ENCODE assay signal across 8 cellular contexts in the genomic region with DNA sequence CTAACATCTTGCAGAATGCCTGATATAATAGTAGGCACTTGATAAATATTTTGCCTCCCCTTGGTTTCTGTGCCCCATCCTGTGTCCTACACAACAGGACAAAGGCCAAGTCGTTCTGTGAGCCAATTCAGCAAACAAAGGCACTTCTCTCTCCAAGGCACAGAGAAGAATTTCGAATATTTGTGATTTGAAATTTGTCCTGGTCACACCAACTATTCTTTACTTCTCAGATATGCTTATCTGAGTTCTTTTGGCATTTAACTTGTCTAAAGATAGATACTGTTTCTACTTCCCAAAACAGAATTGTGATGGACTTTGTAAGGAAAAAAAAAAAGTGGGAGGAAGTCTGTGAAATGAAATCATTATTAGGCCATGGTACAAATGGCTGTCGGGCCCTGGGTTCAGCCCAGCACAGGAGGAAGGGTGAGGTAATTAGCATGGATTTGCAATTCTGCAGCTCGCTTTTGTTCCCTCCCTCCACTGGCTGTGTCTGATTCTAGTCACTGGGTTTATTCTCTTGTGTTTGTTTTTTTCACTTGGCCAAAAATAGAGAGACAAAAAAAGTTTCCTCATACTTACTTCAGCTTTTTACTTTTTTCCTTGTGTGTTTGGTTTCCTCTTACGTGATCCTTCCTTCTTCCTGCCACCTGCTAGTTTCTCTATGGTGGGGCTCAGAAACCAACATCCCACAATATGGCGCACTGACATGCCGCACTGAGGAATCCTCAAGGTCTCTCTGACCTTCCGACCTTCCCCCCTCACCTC.
A peak's percentile ranks its signal among the peaks of the same experiment; 100 is the strongest.
DNase-seq lines count a peak whose midpoint lies in the region; ATAC-seq and TF ChIP-seq lines count a peak whose summit lies in the region.

No MANE protein-coding gene starts in this region.

- H3K27ac Mint-ChIP-seq in H9: peak overlapping the region; percentile 29 to 94 (median 57)
- H3K27ac Mint-ChIP-seq in activated B cell treated with CpG ODN at 0.5 μM for 24 hours: peak overlapping the region; percentile 78

- H3K4me1 ChIP-seq in H9 (ENCODE audit: insufficient read depth, low read length) (peaks cover 4% of the 10 kb centered on the region; the same call in 1 of the 2 replicates), testis (peaks cover 22% of the 10 kb centered on the region)

- no peak overlapping the region for H2BK15ac ChIP-seq in H9 (ENCODE audit: low read depth, low read length)

- TF ChIP-seq CTCF in H9 (conservative IDR thresholded peaks at IDR 0.05): no peak
- TF ChIP-seq CTCF in activated B cell treated with CpG ODN at 0.5 μM for 24 hours (IDR thresholded peaks at IDR 0.05): no peak
- TF ChIP-seq CTCF in testis (IDR thresholded peaks at IDR 0.05): no peak

- no peaks in the 10 kb centered on the region for H4K20me1 ChIP-seq in H9 (ENCODE audit: control insufficient read depth, insufficient read depth, insufficient read length)

- no peak overlapping the region for H3K4ac ChIP-seq in H9 (ENCODE audit: low read depth, low read length)

- peaks cover 0 to 6% (median 3%) of the 10 kb centered on the region in 3 experiments; a peak in 4 of 7 replicates for H3K36me3 Mint-ChIP-seq in H9 (ENCODE audit: insufficient read depth in 1 of 3, low read depth in 3 of 3)
- H3K36me3 Mint-ChIP-seq in activated B cell treated with CpG ODN at 0.5 μM for 24 hours (ENCODE audit: low read depth): no peaks in the 10 kb centered on the region

- H4K91ac ChIP-seq in H9 (ENCODE audit: insufficient read length, low read depth, low read length): no peak overlapping the region

- H3K9me3 Mint-ChIP-seq in H9: peaks cover 0 to 6% of the 10 kb centered on the region in 2 experiments; a peak in 1 of 5 replicates
- no peaks in the 10 kb centered on the region for H3K9me3 Mint-ChIP-seq in activated B cell treated with CpG ODN at 0.5 μM for 24 hours

- intact Hi-C loops in activated B cell treated with CpG ODN at 0.5 μM for 24 hours (cut with micrococcal nuclease) (no loop called here), testis (cut with DNase I; ENCODE audit: low total_unique reads) (no loop called here)

- H3K9ac ChIP-seq in H9 (ENCODE audit: extremely low read depth, insufficient read length, low read length): no peak overlapping the region

- no peak overlapping the region for H2BK5ac ChIP-seq in H9 (ENCODE audit: insufficient read length, low read length)

- no peak overlapping the region for H3K14ac ChIP-seq in H9 (ENCODE audit: insufficient read depth, low read length)

- no peaks in the 10 kb centered on the region; the same call in 1 of the 2 replicates for H3K27me3 Mint-ChIP-seq in H9 (ENCODE audit: low read depth)
- H3K27me3 Mint-ChIP-seq in activated B cell treated with CpG ODN at 0.5 μM for 24 hours: no peaks in the 10 kb centered on the region

- H3K9me3 ChIP-seq in H9 (ENCODE audit: control insufficient read depth, low read depth, low read length) (no peaks in the 10 kb centered on the region), testis (no peaks in the 10 kb centered on the region)

- no peaks in the 10 kb centered on the region for H3K23me2 ChIP-seq in H9 (ENCODE audit: insufficient read length, low read depth, low read length, poor library complexity, severe bottlenecking)

- TF ChIP-seq POLR2A in testis (IDR thresholded peaks at IDR 0.05): no peak

- no peak overlapping the region for H3K4me3 ChIP-seq in testis

- no peak overlapping the region for H3K4me2 ChIP-seq in H9 (ENCODE audit: insufficient read depth, insufficient read length, low read length)

- H4K8ac ChIP-seq in H9 (replicated peaks; ENCODE audit: insufficient read length, low read depth, low read length): no peak overlapping the region

- H3K27me3 ChIP-seq in H9 (ENCODE audit: insufficient read depth, low read length): no peaks in the 10 kb centered on the region
- H3K27me3 ChIP-seq in testis: no peaks in the 10 kb centered on the region

- no peaks in the 10 kb centered on the region for H3K79me1 ChIP-seq in H9 (ENCODE audit: insufficient read depth, low read depth, low read length, poor library complexity, severe bottlenecking)

- H3K56ac ChIP-seq in H9 (ENCODE audit: insufficient read length, low read depth, low read length): no peak overlapping the region

- peak; percentile 67 for DNase-seq in H9
- no peak for DNase-seq in activated B cell treated with CpG ODN at 0.5 μM for 24 hours
- peak; percentile 73 for DNase-seq in inferior parietal cortex (ENCODE audit: extremely low spot score)
- DNase-seq in testis: peak; percentile 79
- no peak for DNase-seq in activated CD4-positive, CD25-positive, alpha-beta regulatory T cell treated with anti-CD3 and anti-CD28 coated beads, Interleukin-2, amount 50 U/mL, for 72 hours
- DNase-seq in LoVo (ENCODE audit: low spot score): no peak

- H3K4me3 Mint-ChIP-seq in H9: peak overlapping the region in 1 of 2 experiments; percentile 11; a peak in 2 of 5 replicates
- peak overlapping the region; percentile 26 for H3K4me3 Mint-ChIP-seq in activated B cell treated with CpG ODN at 0.5 μM for 24 hours

- no peak overlapping the region for H4K5ac ChIP-seq in H9 (ENCODE audit: insufficient read length, low read depth, low read length)

- WGBS in H9 (ENCODE audit: extremely low coverage, insufficient read length, low lambda C conversion rate): no CpG with 5 or more reads among the region's 8 CpGs
- 41 to 47% methylated on average over 8 of the region's 8 CpGs for WGBS in testis, 2 donors

- H3K23ac ChIP-seq in H9 (ENCODE audit: insufficient read length, low read depth, low read length): no peak overlapping the region

- H2AK5ac ChIP-seq in H9 (ENCODE audit: insufficient read length, low read length): no peak overlapping the region

- no peaks in the 10 kb centered on the region for H3K79me2 ChIP-seq in H9 (ENCODE audit: insufficient read depth, low read length)

- H3T11ph ChIP-seq in H9 (ENCODE audit: low read length): no peak overlapping the region

- no peak overlapping the region for H2AFZ ChIP-seq in H9 (ENCODE audit: low read length)

- H3K18ac ChIP-seq in H9 (ENCODE audit: insufficient read length, low read depth, low read length): no peak overlapping the region

- no peaks in the 10 kb centered on the region for H3K36me3 ChIP-seq in testis (ENCODE audit: low read depth, missing control alignments)

- H3K4me1 Mint-ChIP-seq in H9 (peaks cover 36 to 38% of the 10 kb centered on the region in 2 experiments), activated B cell treated with CpG ODN at 0.5 μM for 24 hours (peaks cover 30% of the 10 kb centered on the region)

- peak overlapping the region; percentile 0 for H3K27ac ChIP-seq in H9 (ENCODE audit: insufficient read length, low read depth, low read length)
- H3K27ac ChIP-seq in testis: peak overlapping the region; percentile 82 to 89

- POLR2A ChIA-PET in activated B cell treated with CpG ODN at 0.5 μM for 24 hours (lab: Charles Lee): interaction anchor here (0.6 to 1.5 kb wide), 5 partner anchors 11 to 130 kb away, joined by 3 to 9 read pairs (median 3); no protein-coding TSS in a partner anchor

- no peak overlapping the region for H2BK20ac ChIP-seq in H9 (ENCODE audit: low read depth, low read length, poor library complexity, severe bottlenecking)

- H2BK120ac ChIP-seq in H9 (ENCODE audit: low read depth, low read length, poor library complexity, severe bottlenecking): no peak overlapping the region

- CTCF ChIA-PET in activated B cell treated with CpG ODN at 0.5 μM for 24 hours (lab: Charles Lee): no interaction called here

- H2BK12ac ChIP-seq in H9 (ENCODE audit: insufficient read length, low read depth, low read length): peak overlapping the region; percentile 17

- ATAC-seq in activated B cell treated with CpG ODN at 0.5 μM for 24 hours (ENCODE audit: low read depth): no peak
- no peak for ATAC-seq in GM18502 (IDR thresholded peaks at IDR 0.05; ENCODE audit: poor library complexity, unreplicated experiment)
- no peak for ATAC-seq in HG03378 (IDR thresholded peaks at IDR 0.05; ENCODE audit: unreplicated experiment)

Comparison
In these comparisons a context has a peak if more than half of its experiments do, and no peak if none do; other contexts are left out.
1. DNase-seq: peak in H9 (single experiment), inferior parietal cortex (single experiment) and testis (single experiment); none in activated B cell treated with CpG ODN at 0.5 μM for 24 hours (single experiment), activated CD4-positive, CD25-positive, alpha-beta regulatory T cell treated with anti-CD3 and anti-CD28 coated beads, Interleukin-2, amount 50 U/mL, for 72 hours (single experiment) and LoVo (single experiment).